ENCODE assay signal across 8 cellular contexts in genomic region chr12:120193286-120193685, GRCh38. TPM values are rescaled to one million over a fixed set of nuclear protein-coding genes. Genes with fewer than 3 reads are reported as not detected.
DNase-seq lines count a peak whose midpoint lies in the region; ATAC-seq and TF ChIP-seq lines count a peak whose summit lies in the region.
"Not testable (repeated sequence)": the region's sequence is repeated elsewhere in the genome, so short reads cannot be mapped to it uniquely, and the experiment has no call there.

No MANE protein-coding gene starts in this region.

- not testable (repeated sequence) for TF ChIP-seq CTCF in BJ (IDR thresholded peaks at IDR 0.05; ENCODE audit: insufficient read depth, low read depth, low read length); HFF-Myc (IDR thresholded peaks at IDR 0.05; ENCODE audit: low read depth, low read length, missing control alignments); RWPE1 (conservative IDR thresholded peaks at IDR 0.05; ENCODE audit: low read depth); choroid plexus epithelial cell (conservative IDR thresholded peaks at IDR 0.05; ENCODE audit: low read depth, low read length); left ventricle myocardium inferior (IDR thresholded peaks at IDR 0.05; ENCODE audit: borderline replicate concordance); smooth muscle cell (IDR thresholded peaks at IDR 0.05; ENCODE audit: borderline replicate concordance, insufficient read depth, poor library complexity, severe bottlenecking)

- not testable (repeated sequence) for DNase-seq in BJ (ENCODE audit: low read depth); HFF-Myc (ENCODE audit: extremely low read depth, low read depth); RWPE1 (ENCODE audit: low spot score); activated T-cell treated with anti-CD3 and anti-CD28 coated beads, Interleukin-2, amount 50 U/mL, for 72 hours; choroid plexus epithelial cell (ENCODE audit: low read depth); left ventricle myocardium inferior; naive thymus-derived CD8-positive, alpha-beta T cell; smooth muscle cell (lab: John Stamatoyannopoulos, UW; ENCODE audit: unreplicated experiment)

- H3K9me3 Mint-ChIP-seq in activated T-cell treated with anti-CD3 and anti-CD28 coated beads, Interleukin-2, amount 50 U/mL, for 72 hours; naive thymus-derived CD8-positive, alpha-beta T cell: not testable (repeated sequence)

- H4K20me1 ChIP-seq in smooth muscle cell (ENCODE audit: low read depth): peaks cover 50% of the 10 kb centered on the region

- H3K4me1 Mint-ChIP-seq in activated T-cell treated with anti-CD3 and anti-CD28 coated beads, Interleukin-2, amount 50 U/mL, for 72 hours (ENCODE audit: low read depth): peaks cover 52% of the 10 kb centered on the region
- peaks cover 10 to 42% (median 29%) of the 10 kb centered on the region in 4 donors for H3K4me1 Mint-ChIP-seq in naive thymus-derived CD8-positive, alpha-beta T cell

- peaks cover 13 to 30% of the 10 kb centered on the region in 2 donors for H3K36me3 Mint-ChIP-seq in activated T-cell treated with anti-CD3 and anti-CD28 coated beads, Interleukin-2, amount 50 U/mL, for 72 hours (ENCODE audit: insufficient read depth in 2 of 2)
- H3K36me3 Mint-ChIP-seq in naive thymus-derived CD8-positive, alpha-beta T cell: peaks cover 0 to 56% (median 4%) of the 10 kb centered on the region in 3 donors

- intact Hi-C loops in left ventricle myocardium inferior (cut with micrococcal nuclease): not testable (repeated sequence)

- H3K27ac Mint-ChIP-seq in activated T-cell treated with anti-CD3 and anti-CD28 coated beads, Interleukin-2, amount 50 U/mL, for 72 hours: peak overlapping the region; percentile 98
- H3K27ac Mint-ChIP-seq in naive thymus-derived CD8-positive, alpha-beta T cell: peak overlapping the region in 6 of 10 donors; percentile 60 to 96 (median 92)

- H3K9me3 ChIP-seq in left ventricle myocardium inferior (replicated peaks); smooth muscle cell (replicated peaks; ENCODE audit: low read depth): not testable (repeated sequence)

- H3K27ac ChIP-seq in RWPE1 (peak overlapping the region; percentile 26), smooth muscle cell (ENCODE audit: low read depth) (peak overlapping the region; percentile 88)
- H3K27ac ChIP-seq in left ventricle myocardium inferior (replicated peaks): not testable (repeated sequence)

- H3K36me3 ChIP-seq in BJ (ENCODE audit: control insufficient read depth, insufficient read depth, low read length) (peaks cover 14% of the 10 kb centered on the region), left ventricle myocardium inferior (peaks cover 61% of the 10 kb centered on the region)
- H3K36me3 ChIP-seq in smooth muscle cell (ENCODE audit: low read depth): not testable (repeated sequence)

- CTCF ChIA-PET in BJ (lab: Yijun Ruan, JAX) (interaction anchor here (1.0 kb wide), 1 partner anchor 72 kb away, joined by 3 read pairs; the partner anchor contains the start of gene PXN), RWPE1 (lab: Yijun Ruan, JAX) (interaction anchor here (0.6 kb wide), 1 partner anchor 120 kb away, joined by 3 read pairs; no protein-coding TSS in a partner anchor)

- POLR2A ChIA-PET in BJ (lab: Charles Lee); RWPE1 (lab: Yijun Ruan, JAX; ENCODE audit: low non-redundant PET): not testable (repeated sequence)
- POLR2A ChIA-PET in naive thymus-derived CD8-positive, alpha-beta T cell (lab: Charles Lee): interaction anchor here (1.0 to 1.4 kb wide), 2 partner anchors 10 to 99 kb away, joined by 3 to 7 read pairs; partner anchors contain the start of gene RNU4-2

- not testable (repeated sequence) for H3K27me3 Mint-ChIP-seq in activated T-cell treated with anti-CD3 and anti-CD28 coated beads, Interleukin-2, amount 50 U/mL, for 72 hours (ENCODE audit: low read depth); naive thymus-derived CD8-positive, alpha-beta T cell

- peak overlapping the region; percentile 88 to 98 for H3K4me3 Mint-ChIP-seq in activated T-cell treated with anti-CD3 and anti-CD28 coated beads, Interleukin-2, amount 50 U/mL, for 72 hours
- peak overlapping the region; percentile 78 to 95 (median 90) for H3K4me3 Mint-ChIP-seq in naive thymus-derived CD8-positive, alpha-beta T cell

- 88% methylated on average over 8 of the region's 8 CpGs for WGBS in smooth muscle cell (ENCODE audit: low lambda C conversion rate)

- peak overlapping the region; percentile 79 for H3K9ac ChIP-seq in smooth muscle cell (ENCODE audit: low read depth)

- peaks cover 75% of the 10 kb centered on the region for H3K79me2 ChIP-seq in smooth muscle cell (ENCODE audit: low read depth)

- not testable (repeated sequence) for ATAC-seq in activated T-cell treated with anti-CD3 and anti-CD28 coated beads, Interleukin-2, amount 50 U/mL, for 72 hours (replicated peaks in 1 of 2); naive thymus-derived CD8-positive, alpha-beta T cell

- H3K27me3 ChIP-seq in BJ (ENCODE audit: control insufficient read depth, insufficient read depth, low read length); left ventricle myocardium inferior (ENCODE audit: low read depth); smooth muscle cell (ENCODE audit: low read depth): not testable (repeated sequence)

- H3K4me1 ChIP-seq in left ventricle myocardium inferior: peaks cover 52% of the 10 kb centered on the region
- peaks cover 14% of the 10 kb centered on the region for H3K4me1 ChIP-seq in smooth muscle cell (ENCODE audit: low read depth)

- H3K4me2 ChIP-seq in smooth muscle cell: peak overlapping the region; percentile 89

- H3K4me3 ChIP-seq in BJ (ENCODE audit: low read depth, low read length) (peak overlapping the region; percentile 70), HFF-Myc (replicated peaks; ENCODE audit: low read depth, low read length) (peak overlapping the region; percentile 87), choroid plexus epithelial cell (ENCODE audit: low read depth, low read length) (peak overlapping the region; percentile 86), left ventricle myocardium inferior (peak overlapping the region; percentile 96), smooth muscle cell (peak overlapping the region; percentile 79)

- H2AFZ ChIP-seq in smooth muscle cell (ENCODE audit: low read depth): not testable (repeated sequence)

- H3F3A ChIP-seq in smooth muscle cell (ENCODE audit: low read depth): not testable (repeated sequence)

RNA-seq across cellular contexts. Expression of gene GCN1, which starts 1.2 kb away (rescaled TPM):
- polyA plus RNA-seq in BJ (2011; rRNA removed) (33.7 and 59.7 TPM in 2 replicates), smooth muscle cell (31.6 and 35.9 TPM in 2 replicates)
- 120 and 162 TPM in 2 replicates for polyA minus RNA-seq in BJ (2011; rRNA and poly(A)+ RNA removed)
- total RNA-seq in activated T-cell treated with anti-CD3 and anti-CD28 coated beads, Interleukin-2, amount 50 U/mL, for 72 hours: 100 to 1,000 TPM in 1 of 2 donors, 10 to 100 TPM in 1; 93.1 to 106 TPM
- total RNA-seq in left ventricle myocardium inferior (36.0 TPM), smooth muscle cell (40.4 and 44.3 TPM in 2 replicates)
- 100 to 1,000 TPM; 132 to 133 TPM for total RNA-seq in naive thymus-derived CD8-positive, alpha-beta T cell
- polyA plus RNA-seq in naive thymus-derived CD8-positive, alpha-beta T cell: 10 to 100 TPM; 14.9 to 28.3 (median 23.8) TPM

RNA-seq across cellular contexts. Expression of gene RPLP0, which starts 7.6 kb away (rescaled TPM):
- polyA plus RNA-seq in BJ (2011; rRNA removed): 5,978 and 8,955 TPM in 2 replicates
- polyA minus RNA-seq in BJ (2011; rRNA and poly(A)+ RNA removed): 1,697 and 3,340 TPM in 2 replicates
- 1,000 to 10,000 TPM; 4,846 to 5,223 TPM for total RNA-seq in activated T-cell treated with anti-CD3 and anti-CD28 coated beads, Interleukin-2, amount 50 U/mL, for 72 hours
- 712 TPM for total RNA-seq in left ventricle myocardium inferior
- total RNA-seq in naive thymus-derived CD8-positive, alpha-beta T cell: 1,000 to 10,000 TPM; 1,511 to 1,568 TPM
- polyA plus RNA-seq in naive thymus-derived CD8-positive, alpha-beta T cell: 1,000 to 10,000 TPM; 1,821 to 2,320 (median 1,964) TPM
- total RNA-seq in smooth muscle cell: 2,989 and 3,138 TPM in 2 replicates
- polyA plus RNA-seq in smooth muscle cell: 1,054 and 1,106 TPM in 2 replicates
